Comparison of ENCODE assay signal across 1 cellular context in the genomic region with DNA sequence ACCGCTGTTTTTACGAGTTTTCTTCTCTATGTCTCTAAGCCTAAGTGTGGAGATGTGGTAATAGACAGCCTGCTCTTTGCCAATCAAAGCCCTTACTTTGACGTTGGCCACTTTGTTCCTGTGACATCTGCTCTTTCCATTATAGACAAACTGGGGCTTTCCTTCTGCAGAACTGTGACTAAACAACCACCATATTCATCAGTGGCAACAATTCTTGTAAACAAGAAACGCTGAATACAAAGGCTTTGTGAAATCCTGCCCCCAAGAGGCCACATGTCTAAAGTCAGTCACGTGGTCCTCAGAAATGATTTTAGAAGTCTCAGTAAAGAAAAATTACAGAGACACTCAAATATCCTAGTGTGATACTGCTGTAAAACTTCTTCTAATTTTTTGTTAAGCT.
TF ChIP-seq lines count a peak whose summit lies in the region.

No MANE protein-coding gene starts in this region.

TF ChIP-seq in HCT116, 20 proteins besides CTCF, POLR2A, EP300 and RAD21 (continued from another document):
- TF ChIP-seq REST (IDR thresholded peaks at IDR 0.05; ENCODE audit: low read depth) (no peak), ZFX (IDR thresholded peaks at IDR 0.05) (no peak), SP1 (IDR thresholded peaks at IDR 0.05; ENCODE audit: low read depth) (peak; percentile 25; the same call in 1 of the 2 replicates), YY1 (IDR thresholded peaks at IDR 0.05; ENCODE audit: extremely low read depth, insufficient replicate concordance, low read depth, low read length) (no peak), EZH2 (IDR thresholded peaks at IDR 0.05) (no peak), EZH2phosphoT487 (IDR thresholded peaks at IDR 0.05; ENCODE audit: borderline replicate concordance) (no peak), SRF (IDR thresholded peaks at IDR 0.05; ENCODE audit: low read depth) (no peak)
